ENCODE assay signal across 19 cellular contexts in genomic region chr5:76493190-76493837, GRCh38.
A peak's percentile ranks its signal among the peaks of the same experiment; 100 is the strongest.
DNase-seq lines count a peak whose midpoint lies in the region; ATAC-seq, FAIRE-seq and TF ChIP-seq lines count a peak whose summit lies in the region.
"Had no signal": no experiment of that assay in that cellular context is flagged by ENCODE, and none has a peak within 500 bp of the region (broad histone marks: within the 10 kb centered on the region; RNA-seq: fewer than 3 reads in every experiment).

No MANE protein-coding gene starts in this region.

- in situ Hi-C loops in HepG2 (cut with HindIII; ENCODE audit: extremely low pct_ligation_motif_present, low pct_unique_long_range_greater_than_20kb), result no loop called here

- peaks cover 35% of the 10 kb centered on the region for H3K79me2 ChIP-seq in HepG2 (ENCODE audit: insufficient read depth, low read length)

- H3K4me2 ChIP-seq in HepG2 (ENCODE audit: low read depth, low read length), result peak overlapping the region; percentile 60
- H3K4me2 ChIP-seq: KMS-11 had no signal

- no TSS peak for BruUV-seq in HepG2 (replicated peaks; lab: Mats Ljungman, UMichigan)

- TF ChIP-seq POLR2A in HepG2 (IDR thresholded peaks at IDR 0.05; ENCODE audit: insufficient read depth in 1 of 2, low read depth in 2 of 2, low read length in 2 of 2), result no peak
- TF ChIP-seq POLR2A in breast epithelium (IDR thresholded peaks at IDR 0.05), result no peak

- intact Hi-C loops in HepG2 (cut with micrococcal nuclease; ENCODE audit: unreplicated experiment), result loop anchor here (2.0 kb wide), 1 partner anchor 21 kb away; no protein-coding TSS in a partner anchor
- intact Hi-C loops in breast epithelium (cut with DNase I; ENCODE audit: low total_unique reads), result no loop called here

- peak overlapping the region in 5 of 8 donors; percentile 19 to 67 (median 36) for H3K27ac Mint-ChIP-seq in CD8-positive, alpha-beta memory T cell
- peak overlapping the region; percentile 82 for H3K27ac Mint-ChIP-seq in activated T-helper 17 cell treated with anti-CD3 and anti-CD28 coated beads, Interleukin-2, amount 50 U/mL, for 72 hours
- H3K27ac Mint-ChIP-seq in stimulated activated effector memory CD8-positive, alpha-beta T cell treated with anti-CD3 and anti-CD28 coated beads, Interleukin-12 subunit alpha, Interleukin-12 subunit beta, amount 100 ng/mL, for 72 hours, result peak overlapping the region; percentile 68
- H3K27ac Mint-ChIP-seq: CD4-positive, alpha-beta T cell; HFFc6 had no signal

- H3K4me3 Mint-ChIP-seq in CD8-positive, alpha-beta memory T cell, result peak overlapping the region in 1 of 7 donors; percentile 15
- no peak overlapping the region for H3K4me3 Mint-ChIP-seq in activated T-helper 17 cell treated with anti-CD3 and anti-CD28 coated beads, Interleukin-2, amount 50 U/mL, for 72 hours
- no peak overlapping the region for H3K4me3 Mint-ChIP-seq in stimulated activated effector memory CD8-positive, alpha-beta T cell treated with anti-CD3 and anti-CD28 coated beads, Interleukin-12 subunit alpha, Interleukin-12 subunit beta, amount 100 ng/mL, for 72 hours
- H3K4me3 Mint-ChIP-seq: CD4-positive, alpha-beta T cell; HFFc6 had no signal

- H3K9me3 ChIP-seq in CD8-positive, alpha-beta memory T cell (ENCODE audit: low read length), result no peaks in the 10 kb centered on the region
- H3K9me3 ChIP-seq in HepG2 (ENCODE audit: low read length) (no peaks in the 10 kb centered on the region), breast epithelium (no peaks in the 10 kb centered on the region)
- H3K9me3 ChIP-seq: Peyer's patch had no signal

- H3K4me3 ChIP-seq in CD8-positive, alpha-beta memory T cell (ENCODE audit: low read length), result no peak overlapping the region
- H3K4me3 ChIP-seq in HepG2 (replicated peaks in 1 of 3; ENCODE audit: insufficient read depth in 1 of 3, low read depth in 2 of 3, low read length in 3 of 3) (no peak overlapping the region), breast epithelium (no peak overlapping the region)
- H3K4me3 ChIP-seq: Peyer's patch had no signal

- no peak for TF ChIP-seq RAD21 in HepG2 (CRISPR knock-in tag; IDR thresholded peaks at IDR 0.05)

- no peak overlapping the region for H3K27ac ChIP-seq in CD8-positive, alpha-beta memory T cell (ENCODE audit: low read depth, low read length)
- H3K27ac ChIP-seq in HepG2 (ENCODE audit: extremely low read length, insufficient read depth, low read length), result peak overlapping the region; percentile 61
- no peak overlapping the region for H3K27ac ChIP-seq in breast epithelium
- H3K27ac ChIP-seq: KMS-11, Peyer's patch had no signal

- H3K27me3 Mint-ChIP-seq in CD8-positive, alpha-beta memory T cell, result no peaks in the 10 kb centered on the region
- no peaks in the 10 kb centered on the region for H3K27me3 Mint-ChIP-seq in activated T-helper 17 cell treated with anti-CD3 and anti-CD28 coated beads, Interleukin-2, amount 50 U/mL, for 72 hours
- H3K27me3 Mint-ChIP-seq: CD4-positive, alpha-beta T cell had no signal

- no peaks in the 10 kb centered on the region for H3K9me3 Mint-ChIP-seq in CD8-positive, alpha-beta memory T cell
- no peaks in the 10 kb centered on the region for H3K9me3 Mint-ChIP-seq in activated T-helper 17 cell treated with anti-CD3 and anti-CD28 coated beads, Interleukin-2, amount 50 U/mL, for 72 hours
- H3K9me3 Mint-ChIP-seq in stimulated activated effector memory CD8-positive, alpha-beta T cell treated with anti-CD3 and anti-CD28 coated beads, Interleukin-12 subunit alpha, Interleukin-12 subunit beta, amount 100 ng/mL, for 72 hours, result no peaks in the 10 kb centered on the region
- H3K9me3 Mint-ChIP-seq: CD4-positive, alpha-beta T cell; HFFc6 had no signal

- peaks cover 0 to 34% (median 19%) of the 10 kb centered on the region in 3 donors for H3K36me3 Mint-ChIP-seq in CD8-positive, alpha-beta memory T cell
- peaks cover 20% of the 10 kb centered on the region for H3K36me3 Mint-ChIP-seq in activated T-helper 17 cell treated with anti-CD3 and anti-CD28 coated beads, Interleukin-2, amount 50 U/mL, for 72 hours (ENCODE audit: low read depth)
- H3K36me3 Mint-ChIP-seq in stimulated activated effector memory CD8-positive, alpha-beta T cell treated with anti-CD3 and anti-CD28 coated beads, Interleukin-12 subunit alpha, Interleukin-12 subunit beta, amount 100 ng/mL, for 72 hours, result peaks cover 5% of the 10 kb centered on the region

- ATAC-seq in activated T-helper 17 cell treated with anti-CD3 and anti-CD28 coated beads, Interleukin-2, amount 50 U/mL, for 72 hours (replicated peaks), result no peak
- peak; percentile 89 for ATAC-seq in HepG2
- no peak for ATAC-seq in stimulated activated effector memory CD8-positive, alpha-beta T cell treated with anti-CD3 and anti-CD28 coated beads, Interleukin-12 subunit alpha, Interleukin-12 subunit beta, amount 100 ng/mL, for 72 hours
- no peak for ATAC-seq in HG02759 (IDR thresholded peaks at IDR 0.05; ENCODE audit: unreplicated experiment)
- ATAC-seq: SK-N-SH treated with all-trans-retinoic acid at 6 μM for 48 hours had no signal

- WGBS in HepG2 (ENCODE audit: low lambda C conversion rate), result 11% methylated on average over 8 of the region's 8 CpGs

- peaks cover 79 to 96% (median 90%) of the 10 kb centered on the region in 3 donors for H3K4me1 Mint-ChIP-seq in CD8-positive, alpha-beta memory T cell
- H3K4me1 Mint-ChIP-seq in activated T-helper 17 cell treated with anti-CD3 and anti-CD28 coated beads, Interleukin-2, amount 50 U/mL, for 72 hours, result peaks cover 58% of the 10 kb centered on the region
- H3K4me1 Mint-ChIP-seq in stimulated activated effector memory CD8-positive, alpha-beta T cell treated with anti-CD3 and anti-CD28 coated beads, Interleukin-12 subunit alpha, Interleukin-12 subunit beta, amount 100 ng/mL, for 72 hours, result peaks cover 83% of the 10 kb centered on the region

- H3K9ac ChIP-seq in HepG2 (ENCODE audit: insufficient read depth, low read depth, low read length), result no peak overlapping the region; the same call in 1 of the 2 replicates
- H3K9ac ChIP-seq: KMS-11 had no signal

- POLR2A ChIA-PET in CD8-positive, alpha-beta memory T cell (lab: Charles Lee), result no interaction called here
- POLR2A ChIA-PET in HepG2 (lab: Yijun Ruan, JAX), result no interaction called here

- peaks cover 18% of the 10 kb centered on the region for H3K4me1 ChIP-seq in CD8-positive, alpha-beta memory T cell (ENCODE audit: insufficient read depth, low read length)
- H3K4me1 ChIP-seq in HepG2 (ENCODE audit: insufficient read depth, low read length) (peaks cover 71% of the 10 kb centered on the region), breast epithelium (no peaks in the 10 kb centered on the region)

- H3K36me3 ChIP-seq in CD8-positive, alpha-beta memory T cell (ENCODE audit: insufficient read depth, low read length), result no peaks in the 10 kb centered on the region
- H3K36me3 ChIP-seq in HepG2 (replicated peaks in 1 of 2; ENCODE audit: control insufficient read depth in 1 of 2, insufficient read depth in 2 of 2, low read length in 2 of 2) (0 out of 5 replicates have a peak, but pooled peaks cover 0 to 7% of the 10 kb centered on the region in 2 experiments), breast epithelium (no peaks in the 10 kb centered on the region)
- H3K36me3 ChIP-seq: Peyer's patch had no signal

- FAIRE-seq in HepG2 (lab: Jason Lieb, UNC), result peak; percentile 77
- FAIRE-seq: GM12892 had no signal

- CTCF ChIA-PET in CD8-positive, alpha-beta memory T cell (lab: Charles Lee), result no interaction called here
- CTCF ChIA-PET in HepG2 (lab: Yijun Ruan, JAX; ENCODE audit: low intra/inter-chr PET ratio, low total read pairs), result no interaction called here

- TF ChIP-seq CTCF in HepG2 (CRISPR knock-in tag; IDR thresholded peaks at IDR 0.05) (no peak), breast epithelium (IDR thresholded peaks at IDR 0.05) (no peak)

- no peak for DNase-seq in CD8-positive, alpha-beta memory T cell
- DNase-seq in HepG2 (ENCODE audit: low spot score) (peak; percentile 68), breast epithelium (ENCODE audit: low spot score in 2 of 2) (no peak), RKO (ENCODE audit: low spot score) (no peak)
- no peak for DNase-seq in stimulated activated effector memory CD8-positive, alpha-beta T cell treated with anti-CD3 and anti-CD28 coated beads, Interleukin-12 subunit alpha, Interleukin-12 subunit beta, amount 100 ng/mL, for 72 hours (ENCODE audit: low spot score in 2 of 2)
- DNase-seq: CD4-positive, alpha-beta T cell; GF-D8; GOT3; HFFc6; NCI-H1092 treated with DMSO at 0.1 percent for 48 hours; NCI-H2081 treated with DMSO at 0.1 percent for 48 hours; NCI-H510A treated with DMSO at 0.1 percent for 48 hours; SHP77 had no signal

- H3K27me3 ChIP-seq in CD8-positive, alpha-beta memory T cell (ENCODE audit: insufficient read depth, low read length, poor library complexity, severe bottlenecking), result no peaks in the 10 kb centered on the region
- H3K27me3 ChIP-seq in HepG2 (ENCODE audit: control insufficient read depth in 1 of 2, insufficient read depth in 2 of 2, low read length in 2 of 2) (no peaks in the 10 kb centered on the region), breast epithelium (no peaks in the 10 kb centered on the region)
- H3K27me3 ChIP-seq: Peyer's patch had no signal

- no peak overlapping the region for H2AFZ ChIP-seq in HepG2 (ENCODE audit: low read length)

- TF ChIP-seq EP300 in HepG2 (IDR thresholded peaks at IDR 0.05; ENCODE audit: low read depth in 2 of 2, low read length in 2 of 2) (peak in 1 of 2 experiments; percentile 85; a peak in 2 of 4 replicates), HepG2 (CRISPR knock-in tag; IDR thresholded peaks at IDR 0.05; ENCODE audit: borderline replicate concordance) (no peak)

- H4K20me1 ChIP-seq in HepG2 (ENCODE audit: insufficient read depth, low read length), result no peaks in the 10 kb centered on the region

TF ChIP-seq in HepG2, 621 proteins besides CTCF, POLR2A, EP300 and RAD21 (continues in another document):
- TF ChIP-seq NR2F1 (CRISPR knock-in tag; IDR thresholded peaks at IDR 0.05) (peak; percentile 90 to 97), XRCC5 (optimal IDR thresholded peaks at IDR 0.05; ENCODE audit: low read length) (no peak), FOXO1 (CRISPR knock-in tag; IDR thresholded peaks at IDR 0.05) (no peak; the same call in 1 of the 2 replicates), CHD4 (IDR thresholded peaks at IDR 0.05; ENCODE audit: borderline replicate concordance, low read length) (peak; percentile 82; the same call in 1 of the 2 replicates), ZMYM4 (CRISPR knock-in tag; IDR thresholded peaks at IDR 0.05) (peak; percentile 57; the same call in 1 of the 2 replicates), ZBTB7A (CRISPR knock-in tag; IDR thresholded peaks at IDR 0.05) (peak; percentile 35; the same call in 1 of the 2 replicates), SIX1 (CRISPR knock-in tag; IDR thresholded peaks at IDR 0.05; ENCODE audit: borderline replicate concordance) (peak; percentile 62; the same call in 1 of the 2 replicates), MEIS1 (CRISPR knock-in tag; IDR thresholded peaks at IDR 0.05; ENCODE audit: borderline replicate concordance) (peak; percentile 78; the same call in 1 of the 2 replicates), TCF7 (IDR thresholded peaks at IDR 0.05; ENCODE audit: low read depth) (peak; percentile 88)
